ENCODE assay signal across 9 cellular contexts in genomic region chr5:10331341-10331796, GRCh38. TPM values are rescaled to one million over a fixed set of nuclear protein-coding genes. Genes with fewer than 3 reads are reported as not detected.
DNase-seq lines count a peak whose midpoint lies in the region; ATAC-seq and TF ChIP-seq lines count a peak whose summit lies in the region.
"Had no signal": no experiment of that assay in that cellular context is flagged by ENCODE, and none has a peak within 500 bp of the region (broad histone marks: within the 10 kb centered on the region; RNA-seq: fewer than 3 reads in every experiment).

No MANE protein-coding gene starts in this region.

- 78 to 100% methylated on average over 3 to 7 of the region's 7 CpGs for WGBS in endodermal cell (ENCODE audit: insufficient coverage in 1 of 2, insufficient read length in 1 of 2), 2 experiments
- no CpG with 5 or more reads among the region's 7 CpGs for WGBS in neuronal stem cell (ENCODE audit: extremely low coverage in 2 of 2, insufficient read length in 2 of 2, insufficient replicate concordance in 1 of 2), 2 donors

- H3K36me3 ChIP-seq in endodermal cell (ENCODE audit: control insufficient read depth, insufficient read depth, low read length) (no peaks in the 10 kb centered on the region), neuronal stem cell (replicated peaks in 1 of 2; ENCODE audit: control insufficient read depth in 2 of 2, insufficient read depth in 2 of 2, low read length in 2 of 2) (no peaks in the 10 kb centered on the region), HAP-1 (replicated peaks) (no peaks in the 10 kb centered on the region)

- H2BK5ac ChIP-seq in neuronal stem cell (ENCODE audit: low read length) = no peak overlapping the region

- in situ Hi-C loops in HAP-1 (cut with MboI; ENCODE audit: low sequenced_read_pairs) = no loop called here

- H2BK120ac ChIP-seq in neuronal stem cell (ENCODE audit: low read depth, low read length) = no peak overlapping the region

- peaks cover 65% of the 10 kb centered on the region for H3K27me3 ChIP-seq in endodermal cell (ENCODE audit: control insufficient read depth, insufficient read depth, low read length, poor library complexity, severe bottlenecking)
- H3K27me3 ChIP-seq in neuronal stem cell (ENCODE audit: control insufficient read depth in 3 of 3, insufficient read depth in 3 of 3, low read depth in 1 of 3, low read length in 3 of 3) = peaks cover 0 to 39% (median 7%) of the 10 kb centered on the region in 3 experiments
- H3K27me3 ChIP-seq in HAP-1 (ENCODE audit: low read depth) = no peaks in the 10 kb centered on the region

- H2AFZ ChIP-seq in neuronal stem cell (ENCODE audit: low read length) = no peak overlapping the region

- no peak overlapping the region for H4K91ac ChIP-seq in neuronal stem cell (ENCODE audit: low read depth, low read length, poor library complexity)

- H3K4me1 ChIP-seq in endodermal cell (ENCODE audit: control insufficient read depth, insufficient read depth, low read length) (no peaks in the 10 kb centered on the region), neuronal stem cell (ENCODE audit: control insufficient read depth in 2 of 2, insufficient read depth in 1 of 2, low read depth in 1 of 2, low read length in 2 of 2) (peaks cover 1 to 3% of the 10 kb centered on the region in 2 donors), HAP-1 (no peaks in the 10 kb centered on the region)

- no peak overlapping the region for H3K4me3 Mint-ChIP-seq in endodermal cell

- no peaks in the 10 kb centered on the region for H3K9me3 Mint-ChIP-seq in endodermal cell

- H3K79me1 ChIP-seq in neuronal stem cell (ENCODE audit: low read depth, low read length) = no peaks in the 10 kb centered on the region

- H3K18ac ChIP-seq in neuronal stem cell (ENCODE audit: low read length) = no peak overlapping the region

- H3K4me2 ChIP-seq in neuronal stem cell (ENCODE audit: insufficient read depth, low read length, poor library complexity, severe bottlenecking) = no peak overlapping the region

- H3K27me3 Mint-ChIP-seq in endodermal cell (ENCODE audit: insufficient read depth) = peaks cover 72% of the 10 kb centered on the region

- peaks cover 1% of the 10 kb centered on the region for H3K4me1 Mint-ChIP-seq in endodermal cell

- no peak for TF ChIP-seq CTCF in endodermal cell (conservative IDR thresholded peaks at IDR 0.05)

- H3K4me3 ChIP-seq in endodermal cell (ENCODE audit: low read length) = no peak overlapping the region
- no peak overlapping the region for H3K4me3 ChIP-seq in neuronal stem cell (ENCODE audit: low read length in 2 of 2)
- no peak overlapping the region for H3K4me3 ChIP-seq in HAP-1

- H2AK5ac ChIP-seq in neuronal stem cell (ENCODE audit: low read depth, low read length) = no peak overlapping the region

- H3K27ac ChIP-seq in endodermal cell (ENCODE audit: low read depth, low read length) = no peak overlapping the region
- no peak overlapping the region for H3K27ac ChIP-seq in neuronal stem cell (replicated peaks; ENCODE audit: low read length)

- H3K4ac ChIP-seq in neuronal stem cell (ENCODE audit: low read length) = no peak overlapping the region

- H3K9ac ChIP-seq in endodermal cell (ENCODE audit: extremely low read depth, low read length, poor library complexity, severe bottlenecking) (no peak overlapping the region), neuronal stem cell (ENCODE audit: low read depth, low read length, poor library complexity) (no peak overlapping the region)

- H2BK12ac ChIP-seq in neuronal stem cell (ENCODE audit: low read length) = no peak overlapping the region

- H4K8ac ChIP-seq in neuronal stem cell (ENCODE audit: low read depth, low read length) = no peak overlapping the region

- no peak overlapping the region for H3K27ac Mint-ChIP-seq in endodermal cell

- H3K36me3 Mint-ChIP-seq in endodermal cell (ENCODE audit: low read depth) = no peaks in the 10 kb centered on the region

- no peak overlapping the region for H3K14ac ChIP-seq in neuronal stem cell (ENCODE audit: low read length)

- DNase-seq in DMS153 (lab: John Stamatoyannopoulos, UW) (peak; percentile 97), NCI-H2196 (lab: John Stamatoyannopoulos, UW; ENCODE audit: unreplicated experiment) (peak; percentile 89), endodermal cell (peak; percentile 28), neuronal stem cell (ENCODE audit: low spot score) (no peak), HAP-1 (ENCODE audit: low spot score in 2 of 2) (no peak), middle frontal gyrus (ENCODE audit: extremely low spot score, low spot score) (no peak)
- DNase-seq: kidney glomerular epithelial cell had no signal

- H2BK15ac ChIP-seq in neuronal stem cell (ENCODE audit: low read length) = no peak overlapping the region

- H3K9me3 ChIP-seq in endodermal cell (ENCODE audit: control insufficient read depth, low read length) (no peaks in the 10 kb centered on the region), neuronal stem cell (replicated peaks in 1 of 2; ENCODE audit: control insufficient read depth in 2 of 2, insufficient read depth in 1 of 2, low read depth in 1 of 2, low read length in 2 of 2) (peaks cover 0 to 2% of the 10 kb centered on the region in 2 donors), HAP-1 (no peaks in the 10 kb centered on the region)

- no peak for ATAC-seq in GM18858 (IDR thresholded peaks at IDR 0.05; ENCODE audit: unreplicated experiment)
- ATAC-seq in GM21367 (IDR thresholded peaks at IDR 0.05; ENCODE audit: unreplicated experiment) = no peak

- H3K23ac ChIP-seq in neuronal stem cell (ENCODE audit: low read depth, low read length, poor library complexity) = peak overlapping the region; percentile 11

RNA-seq across cellular contexts. Expression of gene MARCHF6, which starts 22.1 kb away (rescaled TPM):
- total RNA-seq in endodermal cell = 100 to 1,000 TPM; 149 to 150 TPM
- polyA plus RNA-seq in endodermal cell (2013, experiment 1 of 2) = 146 TPM
- 126 TPM for polyA plus RNA-seq in endodermal cell (2013, experiment 2 of 2)
- 73.3 TPM for polyA plus RNA-seq in neuronal stem cell (2013, experiment 1 of 2)
- polyA plus RNA-seq in neuronal stem cell (2013, experiment 2 of 2) = 72.6 TPM

RNA-seq across cellular contexts. Expression of gene CMBL, which starts 23.7 kb away (rescaled TPM):
- total RNA-seq in endodermal cell = 10 to 100 TPM; 10.4 to 20.5 TPM
- polyA plus RNA-seq in endodermal cell (2013, experiment 1 of 2) = 34.9 TPM
- polyA plus RNA-seq in endodermal cell (2013, experiment 2 of 2) = 26.8 TPM
- 36.5 TPM for polyA plus RNA-seq in neuronal stem cell (2013, experiment 1 of 2)
- polyA plus RNA-seq in neuronal stem cell (2013, experiment 2 of 2) = 35.9 TPM

Comparison
In these comparisons a context has a peak if more than half of its experiments do, and no peak if none do; other contexts are left out.
1. DNase-seq: peak in DMS153 (single experiment), NCI-H2196 (single experiment) and endodermal cell (single experiment); none in neuronal stem cell (single experiment), HAP-1 (0 of 2) and middle frontal gyrus (single experiment).